ENCODE assay signal across 26 cellular contexts in genomic region chr12:119266963-119267362, GRCh38.
"Had no signal": no experiment of that assay in that cellular context is flagged by ENCODE, and none has a peak within 500 bp of the region (broad histone marks: within the 10 kb centered on the region; RNA-seq: fewer than 3 reads in every experiment).

No MANE protein-coding gene starts in this region.

- H3K4me3 Mint-ChIP-seq: immature natural killer cell, mesothelial cell of epicardium, naive B cell had no signal

- H3K4me1 ChIP-seq: colonic mucosa, esophagus squamous epithelium, gastroesophageal sphincter, heart left ventricle, left ventricle myocardium inferior, lower lobe of right lung had no signal

- H3K4me3 ChIP-seq: colonic mucosa, dorsolateral prefrontal cortex, esophagus squamous epithelium, gastroesophageal sphincter, heart left ventricle, hepatocyte, left ventricle myocardium inferior, lower lobe of right lung, mucosa of descending colon had no signal

- H3K36me3 Mint-ChIP-seq: immature natural killer cell, mesothelial cell of epicardium had no signal

- H3K27ac ChIP-seq: colonic mucosa, dorsolateral prefrontal cortex, epithelial cell of prostate, esophagus squamous epithelium, gastroesophageal sphincter, heart left ventricle, hepatocyte, left ventricle myocardium inferior, lower lobe of right lung had no signal

- H3K79me2 ChIP-seq: hepatocyte had no signal

- H3K9me3 ChIP-seq: colonic mucosa, esophagus squamous epithelium, mucosa of descending colon had no signal

- H3K4me2 ChIP-seq: hepatocyte had no signal

- DNase-seq: colonic mucosa; dermis blood vessel endothelial cell; dorsolateral prefrontal cortex; effector CD4-positive, alpha-beta T cell; effector memory CD4-positive, alpha-beta T cell; erythroblast; esophagus squamous epithelium; foreskin fibroblast; heart left ventricle; hypothalamus; immature natural killer cell; islet precursor cell; kidney; kidney glomerular epithelial cell; left colon; left ventricle myocardium inferior; lower lobe of right lung; mesenchymal stem cell; mucosa of descending colon; naive B cell had no signal

- ATAC-seq: esophagus mucosa, gastroesophageal sphincter, heart left ventricle, left colon, left lobe of liver, lower lobe of right lung, mucosa of descending colon had no signal

- H3K36me3 ChIP-seq: colonic mucosa, esophagus squamous epithelium, gastroesophageal sphincter, heart left ventricle, left ventricle myocardium inferior, lower lobe of right lung had no signal

- H2AFZ ChIP-seq: hepatocyte had no signal

- H3K27ac Mint-ChIP-seq: immature natural killer cell, mesothelial cell of epicardium, naive B cell had no signal

- H3K27me3 ChIP-seq: colonic mucosa, esophagus squamous epithelium, gastroesophageal sphincter, heart left ventricle, hepatocyte had no signal

- H3K4me1 Mint-ChIP-seq: immature natural killer cell, naive B cell had no signal
